In genomic region chr7:152462995-152463713, GRCh38 we compare ENCODE assay signal across 8 cellular contexts. TPM values are rescaled to one million over a fixed set of nuclear protein-coding genes. Genes with fewer than 3 reads are reported as not detected.
A peak's percentile ranks its signal among the peaks of the same experiment; 100 is the strongest.
DNase-seq lines count a peak whose midpoint lies in the region; ATAC-seq and TF ChIP-seq lines count a peak whose summit lies in the region.

No MANE protein-coding gene starts in this region.

- peak overlapping the region; percentile 97 for H2AFZ ChIP-seq in IMR-90 (replicated peaks; ENCODE audit: low read length, poor library complexity)

- ATAC-seq in GM21576 (IDR thresholded peaks at IDR 0.05; ENCODE audit: unreplicated experiment) = peak; percentile 20
- peak; percentile 12 for ATAC-seq in IMR-90 (ENCODE audit: low read depth)

- H3K4me1 ChIP-seq in IMR-90 (ENCODE audit: control insufficient read depth, insufficient read depth, low read length) (no peaks in the 10 kb centered on the region; the same call in 1 of the 2 replicates), neutrophil (ENCODE audit: control insufficient read depth in 1 of 2, insufficient read depth in 1 of 2, low read depth in 1 of 2, low read length in 1 of 2) (peaks cover 19 to 21% of the 10 kb centered on the region in 2 experiments)

- H3K9me1 ChIP-seq in IMR-90 (ENCODE audit: insufficient read depth, low read length) = no peaks in the 10 kb centered on the region; the same call in 1 of the 2 replicates

- CTCF ChIA-PET in IMR-90 (lab: Yijun Ruan, JAX) = no interaction called here

- H3K27ac ChIP-seq in IMR-90 (ENCODE audit: insufficient read depth, low read length) = peak overlapping the region; percentile 79
- peak overlapping the region; percentile 100 for H3K27ac ChIP-seq in VCaP
- peak overlapping the region; percentile 99 for H3K27ac ChIP-seq in neutrophil

- DNase-seq in NCI-H446 treated with DMSO at 0.1 percent for 48 hours (lab: John Stamatoyannopoulos, UW) = peak; percentile 42
- DNase-seq in NCI-H446 (lab: John Stamatoyannopoulos, UW) = no peak
- DNase-seq in IMR-90 = peak; percentile 55
- DNase-seq in fibroblast of the aortic adventitia (ENCODE audit: low read depth) = peak; percentile 71
- DNase-seq in occipital lobe (lab: John Stamatoyannopoulos, UW) = no peak

- H3K9ac ChIP-seq in IMR-90 (ENCODE audit: low read depth, low read length) = peak overlapping the region; percentile 89

- H4K20me1 ChIP-seq in IMR-90 (ENCODE audit: insufficient read depth, low read length) = no peaks in the 10 kb centered on the region

- H3K14ac ChIP-seq in IMR-90 (replicated peaks; ENCODE audit: low read depth, low read length) = peak overlapping the region; percentile 55

- dilution Hi-C loops in IMR-90 (cut with HindIII; ENCODE audit: low sequenced_read_pairs, unreplicated experiment) = no loop called here

- H2BK20ac ChIP-seq in IMR-90 (ENCODE audit: low read depth, low read length) = no peak overlapping the region

- TF ChIP-seq CTCF in IMR-90 (conservative IDR thresholded peaks at IDR 0.05; ENCODE audit: low read depth, low read length) (no peak), VCaP (conservative IDR thresholded peaks at IDR 0.05) (no peak), fibroblast of the aortic adventitia (IDR thresholded peaks at IDR 0.05; ENCODE audit: insufficient read depth, low read length) (no peak), neutrophil (IDR thresholded peaks at IDR 0.05) (no peak)

- H3K4me2 ChIP-seq in IMR-90 (ENCODE audit: low read depth, low read length) = peak overlapping the region; percentile 85

- in situ Hi-C loops in IMR-90 (cut with MboI; ENCODE audit: low sequenced_read_pairs) = no loop called here

- H3K79me1 ChIP-seq in IMR-90 (ENCODE audit: low read depth in 1 of 2, low read length in 2 of 2) = no peaks in the 10 kb centered on the region

- peak overlapping the region; percentile 46 for H3K56ac ChIP-seq in IMR-90 (ENCODE audit: extremely low read depth, insufficient read depth, low read length)

- H3K4me3 ChIP-seq in IMR-90 (ENCODE audit: insufficient read depth, low read depth, low read length) (peak overlapping the region; percentile 89), fibroblast of the aortic adventitia (ENCODE audit: low read depth, low read length) (peak overlapping the region; percentile 75), neutrophil (ENCODE audit: low read depth in 1 of 2, low read length in 1 of 2) (peak overlapping the region; percentile 80 to 89)

- TF ChIP-seq POLR2A in IMR-90 (IDR thresholded peaks at IDR 0.05; ENCODE audit: low read depth, low read length) = no peak

- peak overlapping the region; percentile 10; the same call in 1 of the 2 replicates for H4K5ac ChIP-seq in IMR-90 (ENCODE audit: low read depth, low read length)

- H2AK9ac ChIP-seq in IMR-90 (replicated peaks; ENCODE audit: low read depth, low read length, poor library complexity) = peak overlapping the region; percentile 42

- no peak overlapping the region for H2BK120ac ChIP-seq in IMR-90 (ENCODE audit: low read depth, low read length)

- POLR2A ChIA-PET in IMR-90 (lab: Charles Lee; ENCODE audit: unreplicated experiment) = no interaction called here

- no peak for TF ChIP-seq RAD21 in IMR-90 (IDR thresholded peaks at IDR 0.05; ENCODE audit: low read length)

- H3K9me3 ChIP-seq in IMR-90 (ENCODE audit: control insufficient read depth, insufficient read depth, low read length) (no peaks in the 10 kb centered on the region), neutrophil (no peaks in the 10 kb centered on the region)

- H3K36me3 ChIP-seq in IMR-90 (ENCODE audit: control insufficient read depth, insufficient read depth, low read length) (no peaks in the 10 kb centered on the region), neutrophil (no peaks in the 10 kb centered on the region)

- no peak overlapping the region for H2AK5ac ChIP-seq in IMR-90 (ENCODE audit: low read depth, low read length)

- H2BK5ac ChIP-seq in IMR-90 (ENCODE audit: low read depth, low read length, poor library complexity, severe bottlenecking) = peak overlapping the region; percentile 10

- intact Hi-C loops in IMR-90 (cut with micrococcal nuclease) = loop anchor here (5.0 to 10.0 kb wide), 2 partner anchors 214 to 242 kb away; partner anchors contain the start of gene XRCC2

- no peak overlapping the region for H2BK15ac ChIP-seq in IMR-90 (ENCODE audit: low read depth, low read length)

- peak overlapping the region in 1 of 2 experiments; percentile 75; a peak in 2 of 4 replicates for H4K8ac ChIP-seq in IMR-90 (ENCODE audit: low read depth in 2 of 2, low read length in 2 of 2)

- H3K23ac ChIP-seq in IMR-90 (ENCODE audit: low read depth, low read length) = peak overlapping the region; percentile 75; the same call in 1 of the 2 replicates

- peak overlapping the region; percentile 55 for H3K4ac ChIP-seq in IMR-90 (ENCODE audit: low read depth, low read length)

- 2% methylated on average over 10 of the region's 30 CpGs; no CpG with 5 or more reads in 1 of the 2 experiments for WGBS in IMR-90 (ENCODE audit: extremely low coverage in 2 of 2, insufficient read length in 1 of 2), 2 experiments

- no peak overlapping the region for H4K91ac ChIP-seq in IMR-90 (ENCODE audit: insufficient read depth, low read depth, low read length)

- BruUV-seq in IMR-90 (replicated peaks; lab: Mats Ljungman, UMichigan) = no TSS peak

- no peak overlapping the region for H3K18ac ChIP-seq in IMR-90 (ENCODE audit: low read depth, low read length)

- H3K27me3 ChIP-seq in IMR-90 (ENCODE audit: control insufficient read depth, insufficient read depth, low read length) (no peaks in the 10 kb centered on the region), neutrophil (no peaks in the 10 kb centered on the region)

TF ChIP-seq in IMR-90, 13 proteins besides CTCF, POLR2A, EP300 and RAD21:
- TF ChIP-seq MXI1 (IDR thresholded peaks at IDR 0.05; ENCODE audit: borderline replicate concordance, low read depth, low read length) = 0 out of 2 replicates have a peak, but pooled peaks have one; percentile 18
- TF ChIP-seq MAZ (IDR thresholded peaks at IDR 0.05; ENCODE audit: borderline replicate concordance, low read depth, low read length) = no peak

RNA-seq across cellular contexts. Expression of gene KMT2C, which starts 27.4 kb away (rescaled TPM):
- total RNA-seq in IMR-90 (2012; rRNA removed) (23.3 and 24.4 TPM in 2 replicates), fibroblast of the aortic adventitia (ENCODE audit: low replicate concordance) (34.3 and 43.8 TPM in 2 replicates), occipital lobe (77.7 TPM)
- polyA plus RNA-seq in IMR-90 (2012; rRNA removed) = 7.3 and 8.0 TPM in 2 replicates
- 2.7 and 3.6 TPM in 2 replicates for polyA plus RNA-seq in IMR-90 (2012; cell fraction: cytosol; rRNA removed)
- 6.6 and 24.9 TPM in 2 replicates for polyA plus RNA-seq in IMR-90 (2012; cell fraction: nucleus; rRNA removed; ENCODE audit: low replicate concordance)

Comparison
In these comparisons a context has a peak if more than half of its experiments do, and no peak if none do; other contexts are left out.
1. DNase-seq: peak in NCI-H446 treated with DMSO at 0.1 percent for 48 hours (single experiment), IMR-90 (single experiment) and fibroblast of the aortic adventitia (single experiment); none in NCI-H446 (0 of 2) and occipital lobe (single experiment).
2. Peak in every context shown above with its lines, with median percentiles within 50 percentile points of each other: H3K27ac ChIP-seq and H3K4me3 ChIP-seq.